8 cellular contexts compared by ENCODE assay signal in genomic region chr5:132419517-132420468, GRCh38. TPM values are rescaled to one million over a fixed set of nuclear protein-coding genes. Genes with fewer than 3 reads are reported as not detected.
DNase-seq lines count a peak whose midpoint lies in the region; ATAC-seq and TF ChIP-seq lines count a peak whose summit lies in the region.

No MANE protein-coding gene starts in this region.

- H3K4me2 ChIP-seq in KMS-11, result peak overlapping the region; percentile 100
- no peak overlapping the region for H3K4me2 ChIP-seq in neural cell (ENCODE audit: low read length)

- H3K9me3 ChIP-seq in neural cell (ENCODE audit: low read length), result no peaks in the 10 kb centered on the region
- no peaks in the 10 kb centered on the region for H3K9me3 ChIP-seq in upper lobe of left lung

- H2AFZ ChIP-seq in KMS-11 (ENCODE audit: low read depth) (peak overlapping the region; percentile 37; the same call in 1 of the 2 replicates), neural cell (ENCODE audit: low read depth, low read length) (no peak overlapping the region)

- WGBS in upper lobe of left lung, 2 donors, result 14 to 27% methylated on average over 8 to 12 of the region's 12 CpGs

- H3K27me3 ChIP-seq in KMS-11 (ENCODE audit: insufficient read depth, low read depth) (no peaks in the 10 kb centered on the region), neural cell (ENCODE audit: insufficient read depth, low read depth, low read length) (no peaks in the 10 kb centered on the region), upper lobe of left lung (no peaks in the 10 kb centered on the region)

- no peaks in the 10 kb centered on the region for H3F3A ChIP-seq in neural cell (ENCODE audit: insufficient read depth, low read length, poor library complexity, severe bottlenecking)

- H3K4me1 ChIP-seq in KMS-11 (ENCODE audit: low read depth, poor library complexity, severe bottlenecking) (peaks cover 91% of the 10 kb centered on the region), upper lobe of left lung (peaks cover 90 to 99% (median 93%) of the 10 kb centered on the region in 4 donors)

- H3K27ac ChIP-seq in KMS-11 (peak overlapping the region; percentile 49), neural cell (ENCODE audit: low read length) (no peak overlapping the region), upper lobe of left lung (peak overlapping the region; percentile 84 to 100 (median 96))

- H3K4me3 ChIP-seq in KMS-11 (IDR thresholded peaks at IDR 0.05; ENCODE audit: insufficient read depth, low read depth, low read length) (no peak overlapping the region), fibroblast of the aortic adventitia (ENCODE audit: low read depth, low read length) (no peak overlapping the region), neural cell (ENCODE audit: low read length) (no peak overlapping the region), upper lobe of left lung (no peak overlapping the region)

- ATAC-seq in upper lobe of left lung (ENCODE audit: low FRiP score in 2 of 2), result peak; percentile 91 to 92
- no peak for ATAC-seq in HG02840 (IDR thresholded peaks at IDR 0.05; ENCODE audit: low FRiP score, unreplicated experiment)

- no peaks in the 10 kb centered on the region for H3K9me2 ChIP-seq in neural cell (ENCODE audit: insufficient read depth, low read length)

- H3K9ac ChIP-seq in KMS-11, result peak overlapping the region; percentile 12; the same call in 1 of the 2 replicates
- no peak overlapping the region for H3K9ac ChIP-seq in neural cell (ENCODE audit: low read length)

- no peak for TF ChIP-seq RAD21 in neural cell (conservative IDR thresholded peaks at IDR 0.05)

- no peak for TF ChIP-seq EP300 in neural cell (conservative IDR thresholded peaks at IDR 0.05; ENCODE audit: poor library complexity, severe bottlenecking)
- no peak for TF ChIP-seq EP300 in upper lobe of left lung (IDR thresholded peaks at IDR 0.05)

- H4K20me1 ChIP-seq in KMS-11 (ENCODE audit: insufficient read depth), result no peaks in the 10 kb centered on the region
- H4K20me1 ChIP-seq in neural cell (ENCODE audit: insufficient read depth), result no peaks in the 10 kb centered on the region

- H3K79me2 ChIP-seq in KMS-11 (ENCODE audit: insufficient read depth, low read depth), result peaks cover 38% of the 10 kb centered on the region
- H3K79me2 ChIP-seq in neural cell (replicated peaks; ENCODE audit: insufficient read depth, low read length), result no peaks in the 10 kb centered on the region

- TF ChIP-seq CTCF in GM10266 (IDR thresholded peaks at IDR 0.05; ENCODE audit: control insufficient read depth, insufficient read depth, low read depth, missing control alignments), result peak; percentile 89
- peak; percentile 89 for TF ChIP-seq CTCF in KMS-11 (conservative IDR thresholded peaks at IDR 0.05; ENCODE audit: low read depth, low read length)
- peak; percentile 80 for TF ChIP-seq CTCF in fibroblast of the aortic adventitia (IDR thresholded peaks at IDR 0.05; ENCODE audit: insufficient read depth, low read length)
- peak; percentile 68 for TF ChIP-seq CTCF in neural cell (IDR thresholded peaks at IDR 0.05; ENCODE audit: poor library complexity, severe bottlenecking)
- peak; percentile 82 to 93 (median 90) for TF ChIP-seq CTCF in upper lobe of left lung (IDR thresholded peaks at IDR 0.05)

- TF ChIP-seq POLR2A in upper lobe of left lung (IDR thresholded peaks at IDR 0.05), result no peak

- DNase-seq in GM10266 (ENCODE audit: extremely low spot score) (peak; percentile 71), RPMI7951 (ENCODE audit: low read depth) (peak; percentile 72), fibroblast of the aortic adventitia (ENCODE audit: low read depth) (peak; percentile 75), upper lobe of left lung (peak; percentile 84 to 87)
- peak; percentile 47 for DNase-seq in activated effector memory CD4-positive, alpha-beta T cell treated with Interleukin-2 at 50 U/mL for 16 hours

- H3K36me3 ChIP-seq in KMS-11 (ENCODE audit: insufficient read depth) (no peaks in the 10 kb centered on the region), neural cell (ENCODE audit: insufficient read depth, low read length) (no peaks in the 10 kb centered on the region), upper lobe of left lung (peaks cover 0 to 3% (median 0%) of the 10 kb centered on the region in 4 donors)

TF ChIP-seq in neural cell, 6 proteins besides CTCF, POLR2A, EP300 and RAD21:
- no peak for TF ChIP-seq TAF1 (IDR thresholded peaks at IDR 0.05; ENCODE audit: low read depth)
- peak; percentile 40 for TF ChIP-seq SMC3 (conservative IDR thresholded peaks at IDR 0.05; ENCODE audit: poor library complexity)

RNA-seq across cellular contexts. Expression of gene SLC22A5, which starts 50.3 kb away (rescaled TPM):
- 2.5 and 4.0 TPM in 2 replicates for total RNA-seq in RPMI7951 (2014; rRNA removed; shearing (Covaris generic))
- total RNA-seq in fibroblast of the aortic adventitia (ENCODE audit: low replicate concordance) (6.5 TPM in 2 replicates), upper lobe of left lung (10 to 100 TPM in 4 of 6 donors, 1 to 10 TPM in 2; 7.9 to 22.0 (median 12.7) TPM)
- polyA plus RNA-seq in neural cell, result 5.2 and 5.5 TPM in 2 replicates
- 8.8 and 9.3 TPM in 2 replicates for polyA minus RNA-seq in neural cell
